Comparison of ENCODE assay signal across 8 cellular contexts in genomic region chr15:85412956-85413854, GRCh38. TPM values are rescaled to one million over a fixed set of nuclear protein-coding genes. Genes with fewer than 3 reads are reported as not detected.
DNase-seq lines count a peak whose midpoint lies in the region; ATAC-seq lines count a peak whose summit lies in the region.

No MANE protein-coding gene starts in this region.

- H3K4me3 Mint-ChIP-seq in activated T-helper 17 cell treated with anti-CD3 and anti-CD28 coated beads, Interleukin-2, amount 50 U/mL, for 72 hours = peak overlapping the region; percentile 66

- peaks cover 50% of the 10 kb centered on the region for H3K4me1 Mint-ChIP-seq in activated T-helper 17 cell treated with anti-CD3 and anti-CD28 coated beads, Interleukin-2, amount 50 U/mL, for 72 hours

- intact Hi-C loops in head of caudate nucleus (cut with DNase I) = no loop called here

- peak; percentile 77 to 87 for DNase-seq in AML-193 (lab: John Stamatoyannopoulos, UW)
- DNase-seq in GM19238 (ENCODE audit: insufficient read length, low spot score) = peak; percentile 72
- peak; percentile 99 for DNase-seq in RKO (ENCODE audit: low spot score)
- DNase-seq in head of caudate nucleus = peak in 27 of 42 donors; percentile 6 to 64 (median 22)
- peak; percentile 72 for DNase-seq in skeletal muscle cell (ENCODE audit: low read depth)
- DNase-seq in ecto neural progenitor cell (ENCODE audit: low spot score) = no peak

- H3K36me3 Mint-ChIP-seq in activated T-helper 17 cell treated with anti-CD3 and anti-CD28 coated beads, Interleukin-2, amount 50 U/mL, for 72 hours (ENCODE audit: low read depth) = peaks cover 18% of the 10 kb centered on the region

- H3K4me3 ChIP-seq in skeletal muscle cell (ENCODE audit: low read depth, low read length) = no peak overlapping the region

- H3K27me3 Mint-ChIP-seq in activated T-helper 17 cell treated with anti-CD3 and anti-CD28 coated beads, Interleukin-2, amount 50 U/mL, for 72 hours = no peaks in the 10 kb centered on the region

- peak; percentile 93 for ATAC-seq in HG03196 (IDR thresholded peaks at IDR 0.05; ENCODE audit: unreplicated experiment)
- ATAC-seq in activated T-helper 17 cell treated with anti-CD3 and anti-CD28 coated beads, Interleukin-2, amount 50 U/mL, for 72 hours (replicated peaks) = peak; percentile 92

- peak overlapping the region; percentile 87 for H3K27ac Mint-ChIP-seq in activated T-helper 17 cell treated with anti-CD3 and anti-CD28 coated beads, Interleukin-2, amount 50 U/mL, for 72 hours

- H3K9me3 Mint-ChIP-seq in activated T-helper 17 cell treated with anti-CD3 and anti-CD28 coated beads, Interleukin-2, amount 50 U/mL, for 72 hours = no peaks in the 10 kb centered on the region

RNA-seq across cellular contexts. Expression of gene AKAP13, which starts 32.8 kb away (rescaled TPM):
- 100 to 1,000 TPM in 1 of 2 donors, 10 to 100 TPM in 1; 95.9 to 152 TPM for total RNA-seq in activated T-helper 17 cell treated with anti-CD3 and anti-CD28 coated beads, Interleukin-2, amount 50 U/mL, for 72 hours
